In the genomic region with DNA sequence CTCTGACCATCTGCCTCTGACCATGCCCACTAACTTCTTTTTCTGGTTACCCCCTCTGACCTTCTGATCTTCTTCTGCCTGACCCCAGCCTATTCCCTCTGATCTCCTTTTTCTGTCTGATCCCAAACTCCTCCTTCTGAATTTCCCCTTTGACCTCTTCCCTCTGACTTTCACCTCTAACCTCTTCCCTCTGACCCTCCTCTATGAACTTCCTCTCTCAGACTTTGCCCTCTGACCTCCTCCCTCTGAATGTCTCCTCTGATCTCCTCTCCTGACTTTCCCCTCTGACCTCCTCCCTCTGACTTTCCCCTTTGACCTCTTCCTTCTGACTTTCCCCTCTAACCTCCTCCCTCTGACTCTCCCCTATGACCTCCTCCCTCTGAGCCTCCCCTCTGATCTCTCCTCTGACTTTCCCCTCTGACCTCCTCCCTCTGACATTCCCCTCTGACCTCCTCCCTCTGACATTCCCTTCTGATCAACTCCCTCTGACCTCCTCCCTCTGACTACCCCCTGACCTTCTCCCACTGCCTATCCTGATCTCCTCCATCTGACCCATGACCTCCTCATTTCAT, we compare ENCODE assay signal across 16 cellular contexts. TPM values are rescaled to one million over a fixed set of nuclear protein-coding genes. Genes with fewer than 3 reads are reported as not detected.
DNase-seq lines count a peak whose midpoint lies in the region; ATAC-seq, FAIRE-seq and TF ChIP-seq lines count a peak whose summit lies in the region.
"Had no signal": no experiment of that assay in that cellular context is flagged by ENCODE, and none has a peak within 500 bp of the region (broad histone marks: within the 10 kb centered on the region; RNA-seq: fewer than 3 reads in every experiment).

No MANE protein-coding gene starts in this region.

- intact Hi-C loops in esophagus squamous epithelium (cut with DNase I) (no loop called here), sigmoid colon (cut with DNase I) (no loop called here), pancreas (cut with DNase I) (no loop called here)

- H3K4me1 ChIP-seq in BLaER1 treated with 17β-estradiol and CSF1 and Interleukin-3, amounts not matched to agents 10 nM and 100 nM = peaks cover 24 to 66% (median 59%) of the 10 kb centered on the region in 10 experiments
- peaks cover 0 to 46% (median 2%) of the 10 kb centered on the region in 4 donors for H3K4me1 ChIP-seq in Peyer's patch
- H3K4me1 ChIP-seq in esophagus squamous epithelium = peaks cover 28 to 65% (median 43%) of the 10 kb centered on the region in 3 donors
- peaks cover 0 to 28% (median 9%) of the 10 kb centered on the region in 4 donors for H3K4me1 ChIP-seq in sigmoid colon
- H3K4me1 ChIP-seq in pancreas = peaks cover 0 to 7% (median 6%) of the 10 kb centered on the region in 3 donors

- no peak overlapping the region for H3K4me3 ChIP-seq in BLaER1 treated with 17β-estradiol and CSF1 and Interleukin-3, amounts not matched to agents 10 nM and 100 nM
- H3K4me3 ChIP-seq in Peyer's patch (no peak overlapping the region), esophagus squamous epithelium (no peak overlapping the region), sigmoid colon (no peak overlapping the region), pancreas (no peak overlapping the region)

- TF ChIP-seq POLR2A in Peyer's patch (IDR thresholded peaks at IDR 0.05) (no peak), esophagus squamous epithelium (IDR thresholded peaks at IDR 0.05) (no peak), sigmoid colon (IDR thresholded peaks at IDR 0.05) (no peak)

- peaks cover 0 to 20% (median 0%) of the 10 kb centered on the region in 11 experiments; a peak in 3 of 22 replicates for H4K20me1 ChIP-seq in BLaER1 treated with 17β-estradiol and CSF1 and Interleukin-3, amounts not matched to agents 10 nM and 100 nM

- H3K27me3 ChIP-seq in BLaER1 treated with 17β-estradiol and CSF1 and Interleukin-3, amounts not matched to agents 10 nM and 100 nM = peaks cover 21 to 32% (median 27%) of the 10 kb centered on the region in 11 experiments
- no peaks in the 10 kb centered on the region for H3K27me3 ChIP-seq in Peyer's patch
- H3K27me3 ChIP-seq in esophagus squamous epithelium = peaks cover 0 to 64% (median 0%) of the 10 kb centered on the region in 4 donors
- H3K27me3 ChIP-seq in sigmoid colon = peaks cover 17 to 72% (median 36%) of the 10 kb centered on the region in 3 donors
- peaks cover 0 to 14% (median 0%) of the 10 kb centered on the region in 4 donors for H3K27me3 ChIP-seq in pancreas

- H3K27ac ChIP-seq in BLaER1 treated with 17β-estradiol and CSF1 and Interleukin-3, amounts not matched to agents 10 nM and 100 nM = peak overlapping the region in 6 of 11 experiments; percentile 4 to 66 (median 22); a peak in 9 of 22 replicates
- peak overlapping the region; percentile 48 to 77 (median 62) for H3K27ac ChIP-seq in Peyer's patch
- H3K27ac ChIP-seq in esophagus squamous epithelium = peak overlapping the region; percentile 43 to 86 (median 76)
- H3K27ac ChIP-seq in sigmoid colon = peak overlapping the region; percentile 56 to 75 (median 72)
- H3K27ac ChIP-seq in pancreas = no peak overlapping the region
- H3K27ac ChIP-seq: VCaP had no signal

- no peaks in the 10 kb centered on the region for H3K9me3 ChIP-seq in BLaER1 treated with 17β-estradiol and CSF1 and Interleukin-3, amounts not matched to agents 10 nM and 100 nM (replicated peaks in 1 of 11)
- H3K9me3 ChIP-seq in Peyer's patch = no peaks in the 10 kb centered on the region
- H3K9me3 ChIP-seq in esophagus squamous epithelium = no peaks in the 10 kb centered on the region
- no peaks in the 10 kb centered on the region for H3K9me3 ChIP-seq in sigmoid colon
- no peaks in the 10 kb centered on the region for H3K9me3 ChIP-seq in pancreas

- ATAC-seq in pancreas = no peak

- no peak for FAIRE-seq in pancreas (lab: Jason Lieb, UNC)
- FAIRE-seq: bronchial epithelial cell, H1 had no signal

- H3K4me2 ChIP-seq in BLaER1 treated with 17β-estradiol and CSF1 and Interleukin-3, amounts not matched to agents 10 nM and 100 nM = peak overlapping the region in 10 of 11 experiments; percentile 43 to 92 (median 78); a peak in 19 of 22 replicates

- H3K9ac ChIP-seq in BLaER1 treated with 17β-estradiol and CSF1 and Interleukin-3, amounts not matched to agents 10 nM and 100 nM = peak overlapping the region in 5 of 11 experiments; percentile 11 to 53 (median 34); a peak in 7 of 22 replicates

- DNase-seq in Peyer's patch = no peak
- no peak for DNase-seq in esophagus squamous epithelium (lab: John Stamatoyannopoulos, UW)
- DNase-seq in sigmoid colon = no peak
- DNase-seq in pancreas = no peak
- no peak for DNase-seq in NCI-H345 (lab: John Stamatoyannopoulos, UW)
- no peak for DNase-seq in A172 (ENCODE audit: low spot score)
- DNase-seq in activated effector memory CD4-positive, alpha-beta T cell treated with Interleukin-2 at 50 U/mL for 16 hours = no peak
- DNase-seq: activated T-cell treated with anti-CD3 and anti-CD28 coated beads for 4 hours; CD8-positive, alpha-beta T cell; NK-92 treated with Interleukin-12 subunit alpha and Interleukin-12 subunit beta, amount 100 ng/mL, for 24 hours had no signal

- no peaks in the 10 kb centered on the region for H3K36me3 ChIP-seq in BLaER1 treated with 17β-estradiol and CSF1 and Interleukin-3, amounts not matched to agents 10 nM and 100 nM
- H3K36me3 ChIP-seq in Peyer's patch = no peaks in the 10 kb centered on the region
- peaks cover 0 to 6% (median 0%) of the 10 kb centered on the region in 3 donors for H3K36me3 ChIP-seq in esophagus squamous epithelium
- H3K36me3 ChIP-seq in sigmoid colon = no peaks in the 10 kb centered on the region
- no peaks in the 10 kb centered on the region for H3K36me3 ChIP-seq in pancreas

- no peak for TF ChIP-seq EP300 in sigmoid colon (IDR thresholded peaks at IDR 0.05)

- no peak for TF ChIP-seq CTCF in Peyer's patch (IDR thresholded peaks at IDR 0.05)
- TF ChIP-seq CTCF in esophagus squamous epithelium (IDR thresholded peaks at IDR 0.05) = no peak
- TF ChIP-seq CTCF in sigmoid colon (IDR thresholded peaks at IDR 0.05) = no peak
- no peak for TF ChIP-seq CTCF in pancreas (IDR thresholded peaks at IDR 0.05)

RNA-seq across cellular contexts. Expression of a gene that starts 3.5 kb away (rescaled TPM):
- 1 to 10 TPM; 1.2 to 9.1 (median 4.1) TPM for total RNA-seq in Peyer's patch
- total RNA-seq in esophagus squamous epithelium = 1 to 10 TPM; 3.7 to 7.4 (median 5.2) TPM
- total RNA-seq in sigmoid colon = 10 to 100 TPM in 1 of 4 donors, 1 to 10 TPM in 3; 6.1 to 19.9 (median 8.5) TPM
- polyA plus RNA-seq in sigmoid colon = 1 to 10 TPM in 2 of 3 donors, under 1 TPM in 1; 0.46 to 8.0 (median 3.0) TPM
- 1 to 10 TPM; 1.0 to 4.0 (median 2.0) TPM for total RNA-seq in pancreas
- polyA plus RNA-seq in pancreas = 1 to 10 TPM; 6.4 to 8.7 TPM
- total RNA-seq in A172 (2014; rRNA removed; shearing (Covaris generic)) = 0.02 and 0.22 TPM in 2 replicates

RNA-seq across cellular contexts. Expression of a gene that starts 6.4 kb away (rescaled TPM):
- total RNA-seq in Peyer's patch (not detected), esophagus squamous epithelium (not detected), sigmoid colon (not detected), pancreas (not detected)
- polyA plus RNA-seq in sigmoid colon (not detected), pancreas (not detected)
- total RNA-seq in A172 (2014; rRNA removed; shearing (Covaris generic)) = not detected in 2 replicates
- total RNA-seq: bronchial epithelial cell; CD8-positive, alpha-beta T cell; H1; mesenteric fat pad; posterior vena cava had no signal

Comparison
In these comparisons a context has a peak if more than half of its experiments do, and no peak if none do; other contexts are left out.
1. H3K27ac ChIP-seq: peak in BLaER1 treated with 17β-estradiol and CSF1 and Interleukin-3, amounts not matched to agents 10 nM and 100 nM (6 of 11), Peyer's patch (4 of 4), esophagus squamous epithelium (4 of 4) and sigmoid colon (4 of 4); none in pancreas (0 of 4).